8 cellular contexts compared by ENCODE assay signal in genomic region chr9:114153761-114154596, GRCh38. TPM values are rescaled to one million over a fixed set of nuclear protein-coding genes. Genes with fewer than 3 reads are reported as not detected.
A peak's percentile ranks its signal among the peaks of the same experiment; 100 is the strongest.
DNase-seq lines count a peak whose midpoint lies in the region; ATAC-seq and TF ChIP-seq lines count a peak whose summit lies in the region.

No MANE protein-coding gene starts in this region.

- H3K4me1 ChIP-seq in HUES6 (ENCODE audit: control insufficient read depth, insufficient read depth, low read length) (peaks cover 24% of the 10 kb centered on the region), mesodermal cell (ENCODE audit: control insufficient read depth, insufficient read depth, low read length, poor library complexity, severe bottlenecking) (peaks cover 20% of the 10 kb centered on the region)

- peak overlapping the region; percentile 51 for H3K4me3 ChIP-seq in AG04450 (ENCODE audit: low read depth, low read length)
- H3K4me3 ChIP-seq in HUES6 (ENCODE audit: low read depth, low read length) = peak overlapping the region; percentile 65
- H3K4me3 ChIP-seq in cardiac fibroblast (replicated peaks in 1 of 2; ENCODE audit: low read depth in 2 of 2, low read length in 2 of 2) = peak overlapping the region in 1 of 2 donors; percentile 22
- peak overlapping the region; percentile 64 for H3K4me3 ChIP-seq in mesodermal cell (ENCODE audit: extremely low read depth, insufficient read depth, low read length, poor library complexity, severe bottlenecking)

- H3K36me3 ChIP-seq in HUES6 (ENCODE audit: control insufficient read depth, insufficient read depth, low read length) (no peaks in the 10 kb centered on the region), mesodermal cell (ENCODE audit: control insufficient read depth, insufficient read depth, low read length) (peaks cover 10% of the 10 kb centered on the region)

- DNase-seq in AG04450 (ENCODE audit: low read depth, low spot score) (no peak), cardiac fibroblast (ENCODE audit: low read depth in 2 of 2) (peak in 1 of 2 donors; percentile 33)

- POLR2A ChIA-PET in AG04450 (lab: Yijun Ruan, JAX) = interaction anchor here (0.7 kb wide), 1 partner anchor 134 kb away, joined by 3 read pairs; no protein-coding TSS in a partner anchor

- TF ChIP-seq CTCF in AG04450 (IDR thresholded peaks at IDR 0.05; ENCODE audit: low read depth, low read length) = peak; percentile 61
- TF ChIP-seq CTCF in cardiac fibroblast (IDR thresholded peaks at IDR 0.05; ENCODE audit: low read depth, low read length) = peak; percentile 31

- peaks cover 16% of the 10 kb centered on the region for H3K27me3 ChIP-seq in AG04450 (ENCODE audit: control insufficient read depth, insufficient read depth, low read length)
- peaks cover 48% of the 10 kb centered on the region for H3K27me3 ChIP-seq in HUES6 (ENCODE audit: control insufficient read depth, insufficient read depth, low read length)

- WGBS in mesodermal cell (ENCODE audit: insufficient coverage in 2 of 2), 2 experiments = 0 to 1% methylated on average over 37 to 76 of the region's 80 CpGs

- H3K27ac ChIP-seq in AG04450 (ENCODE audit: low read depth, low read length) (no peak overlapping the region), HUES6 (ENCODE audit: low read depth, low read length) (no peak overlapping the region), mesodermal cell (ENCODE audit: low read depth, low read length, severe bottlenecking) (no peak overlapping the region)

- peak overlapping the region; percentile 0 for H3K9ac ChIP-seq in HUES6 (ENCODE audit: low read length)

- ATAC-seq in HG03025 (IDR thresholded peaks at IDR 0.05; ENCODE audit: low FRiP score, unreplicated experiment) = no peak
- ATAC-seq in GM19035 (IDR thresholded peaks at IDR 0.05; ENCODE audit: unreplicated experiment) = no peak
- no peak for ATAC-seq in GM21447 (IDR thresholded peaks at IDR 0.05; ENCODE audit: unreplicated experiment)
- ATAC-seq in GM21367 (IDR thresholded peaks at IDR 0.05; ENCODE audit: unreplicated experiment) = no peak

- CTCF ChIA-PET in AG04450 (lab: Charles Lee) = interaction anchor here (0.6 to 4.1 kb wide), 19 partner anchors 11 to 1309 kb away, joined by 3 to 56 read pairs (median 6); no protein-coding TSS in a partner anchor

- H3K9me3 ChIP-seq in AG04450 (ENCODE audit: control insufficient read depth, insufficient read depth, low read length) = no peaks in the 10 kb centered on the region
- H3K9me3 ChIP-seq in HUES6 (ENCODE audit: control insufficient read depth, insufficient read depth, low read depth, low read length) = no peaks in the 10 kb centered on the region
- no peaks in the 10 kb centered on the region for H3K9me3 ChIP-seq in mesodermal cell (ENCODE audit: control insufficient read depth, low read length)

RNA-seq across cellular contexts. Expression of gene COL27A1, which starts 1.4 kb away (rescaled TPM):
- 8.5 and 10.0 TPM in 2 replicates for polyA plus RNA-seq in AG04450 (2011; rRNA removed)
- polyA minus RNA-seq in AG04450 (2011; rRNA and poly(A)+ RNA removed) = 10.4 and 12.9 TPM in 2 replicates
- 39.0 TPM for polyA plus RNA-seq in mesodermal cell (2013, experiment 1 of 2)
- polyA plus RNA-seq in mesodermal cell (2013, experiment 2 of 2) = 31.8 TPM

RNA-seq across cellular contexts. Expression of gene KIF12, which starts 54.9 kb away (rescaled TPM):
- not detected in 2 replicates for polyA plus RNA-seq in AG04450 (2011; rRNA removed)
- not detected in 2 replicates for polyA minus RNA-seq in AG04450 (2011; rRNA and poly(A)+ RNA removed)
- polyA plus RNA-seq in mesodermal cell (2013, experiment 1 of 2) = 1.00 TPM
- 0.71 TPM for polyA plus RNA-seq in mesodermal cell (2013, experiment 2 of 2)
